In genomic region chr12:75690556-75690955, GRCh38 we compare ENCODE assay signal across 17 cellular contexts.
DNase-seq lines count a peak whose midpoint lies in the region; ATAC-seq and TF ChIP-seq lines count a peak whose summit lies in the region.
"Had no signal": no experiment of that assay in that cellular context is flagged by ENCODE, and none has a peak within 500 bp of the region (broad histone marks: within the 10 kb centered on the region; RNA-seq: fewer than 3 reads in every experiment).

No MANE protein-coding gene starts in this region.

- H3K4ac ChIP-seq in IMR-90 (ENCODE audit: low read depth, low read length) (peak overlapping the region; percentile 96), neuronal stem cell (ENCODE audit: low read length) (no peak overlapping the region)

- H3K27me3 ChIP-seq in BJ (ENCODE audit: control insufficient read depth, insufficient read depth, low read length) = no peaks in the 10 kb centered on the region
- no peaks in the 10 kb centered on the region for H3K27me3 ChIP-seq in IMR-90 (ENCODE audit: control insufficient read depth, insufficient read depth, low read length)
- peaks cover 0 to 2% (median 0%) of the 10 kb centered on the region in 3 experiments for H3K27me3 ChIP-seq in neuronal stem cell (ENCODE audit: control insufficient read depth in 3 of 3, insufficient read depth in 3 of 3, low read depth in 1 of 3, low read length in 3 of 3)

- peak; percentile 44 for TF ChIP-seq RAD21 in IMR-90 (IDR thresholded peaks at IDR 0.05; ENCODE audit: low read length)

- H2BK120ac ChIP-seq in IMR-90 (ENCODE audit: low read depth, low read length) = peak overlapping the region; percentile 99
- H2BK120ac ChIP-seq in neuronal stem cell (ENCODE audit: low read depth, low read length) = no peak overlapping the region

- H3K4me1 Mint-ChIP-seq in chondrocyte (ENCODE audit: low read depth) (peaks cover 22% of the 10 kb centered on the region), CD14-positive monocyte (no peaks in the 10 kb centered on the region)
- H3K4me1 Mint-ChIP-seq in activated naive CD4-positive, alpha-beta T cell treated with anti-CD3 and anti-CD28 coated beads, Interleukin-2, amount 10 ng/mL, durations not matched to agents 7 days and 5 days = no peaks in the 10 kb centered on the region
- H3K4me1 Mint-ChIP-seq: activated naive CD4-positive, alpha-beta T cell treated with anti-CD3 and anti-CD28 coated beads, Interleukin-2, amount 50 U/mL, for 24 hours; CD8-positive, alpha-beta memory T cell; stimulated activated naive B cell treated with anti-CD40 and anti-IgM and Interleukin-4, amounts not matched to agents 10 μg/mL and 1 μg/mL and 100 μg/mL, for 72 hours had no signal

- no TSS peak for BruUV-seq in IMR-90 (replicated peaks; lab: Mats Ljungman, UMichigan)

- dilution Hi-C loops in IMR-90 (cut with HindIII; ENCODE audit: low sequenced_read_pairs, unreplicated experiment) = no loop called here

- peak overlapping the region; percentile 99 for H2BK20ac ChIP-seq in IMR-90 (ENCODE audit: low read depth, low read length)

- H3K36me3 Mint-ChIP-seq in chondrocyte (ENCODE audit: low read depth) (peaks cover 1% of the 10 kb centered on the region), CD14-positive monocyte (no peaks in the 10 kb centered on the region)
- H3K36me3 Mint-ChIP-seq in activated naive CD4-positive, alpha-beta T cell treated with anti-CD3 and anti-CD28 coated beads, Interleukin-2, amount 10 ng/mL, durations not matched to agents 7 days and 5 days = no peaks in the 10 kb centered on the region
- H3K36me3 Mint-ChIP-seq: activated naive CD4-positive, alpha-beta T cell treated with anti-CD3 and anti-CD28 coated beads, Interleukin-2, amount 50 U/mL, for 24 hours; memory B cell; stimulated activated naive B cell treated with anti-CD40 and anti-IgM and Interleukin-4, amounts not matched to agents 10 μg/mL and 1 μg/mL and 100 μg/mL, for 72 hours had no signal

- peak overlapping the region; percentile 79 for H3K23ac ChIP-seq in IMR-90 (ENCODE audit: low read depth, low read length)
- H3K23ac ChIP-seq in neuronal stem cell (ENCODE audit: low read depth, low read length, poor library complexity) = no peak overlapping the region

- TF ChIP-seq CTCF in BJ (IDR thresholded peaks at IDR 0.05; ENCODE audit: insufficient read depth, low read depth, low read length) = no peak
- TF ChIP-seq CTCF in IMR-90 (conservative IDR thresholded peaks at IDR 0.05; ENCODE audit: low read depth, low read length) = no peak
- TF ChIP-seq CTCF in chondrocyte (IDR thresholded peaks at IDR 0.05) = no peak
- no peak for TF ChIP-seq CTCF in CD14-positive monocyte (IDR thresholded peaks at IDR 0.05)

- no peak overlapping the region for H3K4me3 ChIP-seq in BJ (ENCODE audit: low read depth, low read length)
- H3K4me3 ChIP-seq in IMR-90 (ENCODE audit: insufficient read depth, low read depth, low read length) = no peak overlapping the region
- no peak overlapping the region for H3K4me3 ChIP-seq in neuronal stem cell (ENCODE audit: low read length in 2 of 2)

- 0% methylated on average over 2 of the region's 8 CpGs; no CpG with 5 or more reads in 1 of the 2 experiments for WGBS in IMR-90 (ENCODE audit: extremely low coverage in 2 of 2, insufficient read length in 1 of 2), 2 experiments
- WGBS in neuronal stem cell (ENCODE audit: extremely low coverage in 2 of 2, insufficient read length in 2 of 2, insufficient replicate concordance in 1 of 2), 2 donors = no CpG with 5 or more reads among the region's 8 CpGs

- H2BK15ac ChIP-seq in IMR-90 (ENCODE audit: low read depth, low read length) (peak overlapping the region; percentile 97; the same call in 1 of the 3 replicates), neuronal stem cell (ENCODE audit: low read length) (no peak overlapping the region)

- H4K8ac ChIP-seq in IMR-90 (ENCODE audit: low read depth in 2 of 2, low read length in 2 of 2) (peak overlapping the region; percentile 84 to 91), neuronal stem cell (ENCODE audit: low read depth, low read length) (no peak overlapping the region)

- H3K4me1 ChIP-seq in IMR-90 (ENCODE audit: control insufficient read depth, insufficient read depth, low read length) = peaks cover 3% of the 10 kb centered on the region
- peaks cover 2 to 3% of the 10 kb centered on the region in 2 donors for H3K4me1 ChIP-seq in neuronal stem cell (ENCODE audit: control insufficient read depth in 2 of 2, insufficient read depth in 1 of 2, low read depth in 1 of 2, low read length in 2 of 2)

- H2BK12ac ChIP-seq in neuronal stem cell (ENCODE audit: low read length) = no peak overlapping the region

- no peaks in the 10 kb centered on the region for H3K36me3 ChIP-seq in BJ (ENCODE audit: control insufficient read depth, insufficient read depth, low read length)
- H3K36me3 ChIP-seq in IMR-90 (ENCODE audit: control insufficient read depth, insufficient read depth, low read length) = no peaks in the 10 kb centered on the region
- H3K36me3 ChIP-seq in neuronal stem cell (replicated peaks in 1 of 2; ENCODE audit: control insufficient read depth in 2 of 2, insufficient read depth in 2 of 2, low read length in 2 of 2) = no peaks in the 10 kb centered on the region

- peak overlapping the region; percentile 91 for H3K14ac ChIP-seq in IMR-90 (replicated peaks; ENCODE audit: low read depth, low read length)
- peak overlapping the region; percentile 25 for H3K14ac ChIP-seq in neuronal stem cell (ENCODE audit: low read length)

- peaks cover 5 to 12% of the 10 kb centered on the region in 2 experiments; a peak in 3 of 4 replicates for H3K79me1 ChIP-seq in IMR-90 (ENCODE audit: low read depth in 1 of 2, low read length in 2 of 2)
- no peaks in the 10 kb centered on the region for H3K79me1 ChIP-seq in neuronal stem cell (ENCODE audit: low read depth, low read length)

- peak overlapping the region; percentile 94 for H3K18ac ChIP-seq in IMR-90 (ENCODE audit: low read depth, low read length)
- no peak overlapping the region for H3K18ac ChIP-seq in neuronal stem cell (ENCODE audit: low read length)

- H3K9ac ChIP-seq in IMR-90 (ENCODE audit: low read depth, low read length) = peak overlapping the region; percentile 11; the same call in 1 of the 2 replicates
- no peak overlapping the region for H3K9ac ChIP-seq in neuronal stem cell (ENCODE audit: low read depth, low read length, poor library complexity)

- no peaks in the 10 kb centered on the region for H4K20me1 ChIP-seq in IMR-90 (ENCODE audit: insufficient read depth, low read length)

- H3K9me3 Mint-ChIP-seq in chondrocyte (ENCODE audit: low read depth) = no peaks in the 10 kb centered on the region
- H3K9me3 Mint-ChIP-seq in CD14-positive monocyte = peaks cover 0 to 3% (median 0%) of the 10 kb centered on the region in 7 donors
- no peaks in the 10 kb centered on the region for H3K9me3 Mint-ChIP-seq in activated naive CD4-positive, alpha-beta T cell treated with anti-CD3 and anti-CD28 coated beads, Interleukin-2, amount 10 ng/mL, durations not matched to agents 7 days and 5 days
- H3K9me3 Mint-ChIP-seq: activated naive CD4-positive, alpha-beta T cell treated with anti-CD3 and anti-CD28 coated beads, Interleukin-2, amount 50 U/mL, for 24 hours; CD8-positive, alpha-beta memory T cell; memory B cell; stimulated activated naive B cell treated with anti-CD40 and anti-IgM and Interleukin-4, amounts not matched to agents 10 μg/mL and 1 μg/mL and 100 μg/mL, for 72 hours had no signal

- peak; percentile 91 for DNase-seq in BJ (ENCODE audit: low read depth)
- peak; percentile 100 for DNase-seq in IMR-90
- DNase-seq in chondrocyte (ENCODE audit: low spot score) = no peak
- no peak for DNase-seq in neuronal stem cell (ENCODE audit: low spot score)
- no peak for DNase-seq in CD14-positive monocyte (ENCODE audit: low spot score)
- no peak for DNase-seq in GF-D8 (lab: John Stamatoyannopoulos, UW)
- no peak for DNase-seq in activated naive CD4-positive, alpha-beta T cell treated with anti-CD3 and anti-CD28 coated beads, Interleukin-2, amount 10 ng/mL, durations not matched to agents 7 days and 5 days
- no peak for DNase-seq in NK-92 treated with Interleukin-12 subunit alpha and Interleukin-12 subunit beta, amount 100 ng/mL, for 24 hours (lab: John Stamatoyannopoulos, UW)
- DNase-seq: activated CD8-positive, alpha-beta T cell treated with anti-CD3 and anti-CD28 coated beads, Interleukin-2, amount 10 ng/mL, durations not matched to agents 7 days and 5 days; CD8-positive, alpha-beta memory T cell; hippocampal formation; NCI-H345; posterior cingulate gyrus; stimulated activated CD4-positive, alpha-beta T cell treated with anti-CD3 and anti-CD28 coated beads, Interleukin-2, amount 100 ng/mL, for 48 hours; stimulated activated naive B cell treated with anti-CD40 and anti-IgM and Interleukin-4, amounts not matched to agents 10 μg/mL and 1 μg/mL and 100 μg/mL, for 72 hours had no signal

- POLR2A ChIA-PET in BJ (lab: Charles Lee) (no interaction called here), IMR-90 (lab: Charles Lee; ENCODE audit: unreplicated experiment) (no interaction called here)

- no peak for TF ChIP-seq POLR2A in IMR-90 (IDR thresholded peaks at IDR 0.05; ENCODE audit: low read depth, low read length)

- H3K4me3 Mint-ChIP-seq in chondrocyte (ENCODE audit: unreplicated experiment) = peak overlapping the region; percentile 13
- no peak overlapping the region for H3K4me3 Mint-ChIP-seq in CD14-positive monocyte
- no peak overlapping the region for H3K4me3 Mint-ChIP-seq in activated naive CD4-positive, alpha-beta T cell treated with anti-CD3 and anti-CD28 coated beads, Interleukin-2, amount 10 ng/mL, durations not matched to agents 7 days and 5 days
- H3K4me3 Mint-ChIP-seq: activated CD8-positive, alpha-beta T cell treated with anti-CD3 and anti-CD28 coated beads, Interleukin-2, amount 10 ng/mL, durations not matched to agents 7 days and 5 days; activated naive CD4-positive, alpha-beta T cell treated with anti-CD3 and anti-CD28 coated beads, Interleukin-2, amount 50 U/mL, for 24 hours; CD8-positive, alpha-beta memory T cell; memory B cell; stimulated activated naive B cell treated with anti-CD40 and anti-IgM and Interleukin-4, amounts not matched to agents 10 μg/mL and 1 μg/mL and 100 μg/mL, for 72 hours had no signal

- no peaks in the 10 kb centered on the region for H3K9me3 ChIP-seq in IMR-90 (ENCODE audit: control insufficient read depth, insufficient read depth, low read length)
- H3K9me3 ChIP-seq in neuronal stem cell (replicated peaks in 1 of 2; ENCODE audit: control insufficient read depth in 2 of 2, insufficient read depth in 1 of 2, low read depth in 1 of 2, low read length in 2 of 2) = peaks cover 0 to 3% of the 10 kb centered on the region in 2 donors

- in situ Hi-C loops in IMR-90 (cut with MboI; ENCODE audit: low sequenced_read_pairs) = loop anchor here (10.0 kb wide), 1 partner anchor 334 kb away; no protein-coding TSS in a partner anchor

- peak; percentile 91 for ATAC-seq in IMR-90 (ENCODE audit: low read depth)
- ATAC-seq: activated CD8-positive, alpha-beta T cell treated with anti-CD3 and anti-CD28 coated beads, Interleukin-2, amount 10 ng/mL, durations not matched to agents 7 days and 5 days; stimulated activated naive B cell treated with anti-CD40 and anti-IgM and Interleukin-4, amounts not matched to agents 10 μg/mL and 1 μg/mL and 100 μg/mL, for 72 hours had no signal

- H2BK5ac ChIP-seq in IMR-90 (ENCODE audit: low read depth, low read length, poor library complexity, severe bottlenecking) = peak overlapping the region; percentile 78
- no peak overlapping the region for H2BK5ac ChIP-seq in neuronal stem cell (ENCODE audit: low read length)

- CTCF ChIA-PET in BJ (lab: Yijun Ruan, JAX) (no interaction called here), IMR-90 (lab: Yijun Ruan, JAX) (no interaction called here)
- CTCF ChIA-PET in activated naive CD4-positive, alpha-beta T cell treated with anti-CD3 and anti-CD28 coated beads, Interleukin-2, amount 10 ng/mL, durations not matched to agents 7 days and 5 days (lab: Charles Lee) = no interaction called here

- H3K27me3 Mint-ChIP-seq in chondrocyte (ENCODE audit: low read depth) (no peaks in the 10 kb centered on the region), CD14-positive monocyte (ENCODE audit: low read depth in 3 of 3) (peaks cover 0 to 2% (median 1%) of the 10 kb centered on the region in 3 donors)
- peaks cover 3% of the 10 kb centered on the region for H3K27me3 Mint-ChIP-seq in activated naive CD4-positive, alpha-beta T cell treated with anti-CD3 and anti-CD28 coated beads, Interleukin-2, amount 10 ng/mL, durations not matched to agents 7 days and 5 days
- H3K27me3 Mint-ChIP-seq: activated naive CD4-positive, alpha-beta T cell treated with anti-CD3 and anti-CD28 coated beads, Interleukin-2, amount 50 U/mL, for 24 hours; CD8-positive, alpha-beta memory T cell; memory B cell had no signal

- H2AK9ac ChIP-seq in IMR-90 (replicated peaks; ENCODE audit: low read depth, low read length, poor library complexity) = peak overlapping the region; percentile 5

- intact Hi-C loops in IMR-90 (cut with micrococcal nuclease) = no loop called here
- intact Hi-C loops in CD14-positive monocyte (cut with micrococcal nuclease) = no loop called here

- peaks cover 7% of the 10 kb centered on the region; the same call in 1 of the 2 replicates for H3K9me1 ChIP-seq in IMR-90 (ENCODE audit: insufficient read depth, low read length)

- peak overlapping the region; percentile 39 for H4K5ac ChIP-seq in IMR-90 (ENCODE audit: low read depth, low read length)

- H2AK5ac ChIP-seq in IMR-90 (ENCODE audit: low read depth, low read length) = peak overlapping the region; percentile 64
- H2AK5ac ChIP-seq in neuronal stem cell (ENCODE audit: low read depth, low read length) = no peak overlapping the region

- peak overlapping the region; percentile 80 for H3K27ac Mint-ChIP-seq in chondrocyte (ENCODE audit: unreplicated experiment)
- H3K27ac Mint-ChIP-seq in CD14-positive monocyte = no peak overlapping the region
- H3K27ac Mint-ChIP-seq in activated naive CD4-positive, alpha-beta T cell treated with anti-CD3 and anti-CD28 coated beads, Interleukin-2, amount 10 ng/mL, durations not matched to agents 7 days and 5 days = no peak overlapping the region
- H3K27ac Mint-ChIP-seq: activated CD8-positive, alpha-beta T cell treated with anti-CD3 and anti-CD28 coated beads, Interleukin-2, amount 10 ng/mL, durations not matched to agents 7 days and 5 days; activated naive CD4-positive, alpha-beta T cell treated with anti-CD3 and anti-CD28 coated beads, Interleukin-2, amount 50 U/mL, for 24 hours; CD8-positive, alpha-beta memory T cell; memory B cell; stimulated activated naive B cell treated with anti-CD40 and anti-IgM and Interleukin-4, amounts not matched to agents 10 μg/mL and 1 μg/mL and 100 μg/mL, for 72 hours had no signal

- 0 out of 2 replicates have a peak overlapping the region, but pooled peaks have one; percentile 1 for H3K4me2 ChIP-seq in IMR-90 (ENCODE audit: low read depth, low read length)
- H3K4me2 ChIP-seq in neuronal stem cell (ENCODE audit: insufficient read depth, low read length, poor library complexity, severe bottlenecking) = no peak overlapping the region

- H3K56ac ChIP-seq in IMR-90 (ENCODE audit: extremely low read depth, insufficient read depth, low read length) = peak overlapping the region; percentile 96

- H2AFZ ChIP-seq in IMR-90 (replicated peaks; ENCODE audit: low read length, poor library complexity) = peak overlapping the region; percentile 48
- no peak overlapping the region for H2AFZ ChIP-seq in neuronal stem cell (ENCODE audit: low read length)

- H3K27ac ChIP-seq in IMR-90 (ENCODE audit: insufficient read depth, low read length) = peak overlapping the region; percentile 67
- no peak overlapping the region for H3K27ac ChIP-seq in neuronal stem cell (replicated peaks; ENCODE audit: low read length)

- H4K91ac ChIP-seq in IMR-90 (ENCODE audit: insufficient read depth, low read depth, low read length) (peak overlapping the region; percentile 99), neuronal stem cell (ENCODE audit: low read depth, low read length, poor library complexity) (no peak overlapping the region)

Comparison
In these comparisons a context has a peak if more than half of its experiments do, and no peak if none do; other contexts are left out.
1. DNase-seq: peak in BJ (single experiment) and IMR-90 (single experiment); none in chondrocyte (single experiment), neuronal stem cell (single experiment), CD14-positive monocyte (single experiment), GF-D8 (single experiment), activated naive CD4-positive, alpha-beta T cell treated with anti-CD3 and anti-CD28 coated beads, Interleukin-2, amount 10 ng/mL, durations not matched to agents 7 days and 5 days (single experiment) and NK-92 treated with Interleukin-12 subunit alpha and Interleukin-12 subunit beta, amount 100 ng/mL, for 24 hours (single experiment).